ENCODE assay signal across 8 cellular contexts in the genomic region with DNA sequence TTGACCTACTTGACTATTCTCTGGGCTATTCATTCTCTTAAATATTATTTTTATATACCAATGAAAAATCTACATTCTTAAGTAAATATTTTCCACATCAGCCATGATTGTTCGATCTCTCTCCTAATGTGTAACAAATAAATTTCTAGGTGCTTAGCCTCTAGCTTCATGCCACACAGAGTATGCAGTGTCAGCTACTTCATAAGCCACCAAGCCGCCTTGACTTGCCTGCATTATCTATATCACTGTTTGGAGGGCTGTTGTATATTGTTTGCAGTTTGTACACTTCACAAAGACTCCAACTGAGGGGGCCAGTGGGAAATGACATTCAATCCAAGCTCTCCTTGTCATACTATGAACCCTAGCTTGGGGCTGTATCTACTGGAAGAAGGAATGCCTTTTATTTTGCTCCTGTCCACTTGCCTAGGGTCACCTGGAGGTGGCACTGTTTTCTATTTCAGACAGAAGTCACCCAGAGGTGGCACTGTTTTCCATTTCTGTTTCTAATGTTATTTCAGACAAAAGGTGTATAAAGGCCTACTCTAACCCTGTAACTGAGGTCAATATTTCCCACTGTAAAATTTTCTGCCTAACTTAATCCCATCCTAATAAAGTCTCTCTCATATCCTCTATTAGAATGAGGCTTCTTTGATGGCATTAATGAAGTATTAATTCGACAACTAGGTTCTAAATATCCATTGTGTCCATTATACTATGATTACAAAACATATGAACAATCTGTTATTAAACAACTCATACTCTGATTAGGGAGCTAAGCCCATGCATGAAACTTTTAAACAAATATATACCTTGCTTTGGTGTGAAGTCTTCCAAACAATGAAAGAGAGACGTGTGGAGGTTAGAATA.
A peak's percentile ranks its signal among the peaks of the same experiment; 100 is the strongest.
DNase-seq lines count a peak whose midpoint lies in the region; ATAC-seq and FAIRE-seq lines count a peak whose summit lies in the region.

No MANE protein-coding gene starts in this region.

- peak; percentile 67 for DNase-seq in ELF-1 (ENCODE audit: low read depth, low spot score)
- peak; percentile 40 for DNase-seq in RCC 7860 (ENCODE audit: low spot score)
- DNase-seq in activated naive CD4-positive, alpha-beta T cell treated with Interleukin-2 at 50 U/mL for 16 hours: peak; percentile 45
- peak; percentile 55 for DNase-seq in iris pigment epithelial cell (ENCODE audit: low read depth)
- peak; percentile 12 for DNase-seq in stimulated activated CD8-positive, alpha-beta memory T cell treated with anti-CD3 and anti-CD28 coated beads, Interleukin-7, amount 100 ng/mL, for 24 hours (ENCODE audit: low read depth)
- DNase-seq in DMS79 (lab: John Stamatoyannopoulos, UW): no peak

- peak; percentile 97 for ATAC-seq in GM19452 (IDR thresholded peaks at IDR 0.05; ENCODE audit: unreplicated experiment)
- ATAC-seq in HG03432 (IDR thresholded peaks at IDR 0.05; ENCODE audit: unreplicated experiment): peak; percentile 99

- peak; percentile 23 for FAIRE-seq in RCC 7860 (lab: Jason Lieb, UNC)
